Comparison of ENCODE assay signal across 1 cellular context in the genomic region with DNA sequence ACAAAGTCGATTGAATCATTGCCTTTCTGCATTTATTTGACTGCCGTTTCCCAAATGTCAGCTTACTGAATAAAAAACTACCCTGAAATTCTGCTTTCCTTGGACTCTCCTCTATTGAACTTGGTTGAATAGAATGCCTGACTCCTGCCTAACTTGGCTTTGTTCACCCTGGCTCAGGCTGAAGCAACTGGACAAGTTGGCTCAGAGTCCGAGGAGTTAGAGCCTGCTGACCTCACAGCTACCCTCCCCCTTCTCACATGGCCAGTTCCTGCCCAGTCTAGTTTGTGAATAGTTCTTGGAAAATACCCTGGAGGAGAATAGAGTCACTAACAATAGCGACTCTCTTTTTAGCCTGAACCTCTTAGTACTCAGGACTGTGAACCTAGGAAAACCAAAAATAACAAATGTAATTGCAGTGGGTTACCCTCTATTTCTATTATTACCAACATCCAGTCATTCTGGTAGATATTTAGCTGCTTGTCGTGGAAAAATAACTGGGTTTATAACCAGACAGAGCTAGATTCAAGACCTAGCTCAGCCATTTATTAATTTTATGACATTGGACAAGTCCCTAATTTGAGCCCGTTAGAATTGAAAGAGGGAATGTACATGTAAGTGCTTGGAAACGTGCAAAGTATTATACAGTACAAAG.
A peak's percentile ranks its signal among the peaks of the same experiment; 100 is the strongest.
TF ChIP-seq lines count a peak whose summit lies in the region.

No MANE protein-coding gene starts in this region.

TF ChIP-seq in K562, 482 proteins besides CTCF, POLR2A, EP300 and RAD21 (continued from another document and continues in another):
- TF ChIP-seq, protein P1, sequence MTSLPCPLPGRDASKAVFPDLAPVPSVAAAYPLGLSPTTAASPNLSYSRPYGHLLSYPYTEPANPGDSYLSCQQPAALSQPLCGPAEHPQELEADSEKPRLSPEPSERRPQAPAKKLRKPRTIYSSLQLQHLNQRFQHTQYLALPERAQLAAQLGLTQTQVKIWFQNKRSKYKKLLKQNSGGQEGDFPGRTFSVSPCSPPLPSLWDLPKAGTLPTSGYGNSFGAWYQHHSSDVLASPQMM (CRISPR knock-in tag; IDR thresholded peaks at IDR 0.05) = no peak
- TF ChIP-seq ZFPM2 (CRISPR knock-in tag; IDR thresholded peaks at IDR 0.05) = no peak
- TF ChIP-seq NCOA6 (IDR thresholded peaks at IDR 0.05) = no peak
- TF ChIP-seq, protein P2, sequence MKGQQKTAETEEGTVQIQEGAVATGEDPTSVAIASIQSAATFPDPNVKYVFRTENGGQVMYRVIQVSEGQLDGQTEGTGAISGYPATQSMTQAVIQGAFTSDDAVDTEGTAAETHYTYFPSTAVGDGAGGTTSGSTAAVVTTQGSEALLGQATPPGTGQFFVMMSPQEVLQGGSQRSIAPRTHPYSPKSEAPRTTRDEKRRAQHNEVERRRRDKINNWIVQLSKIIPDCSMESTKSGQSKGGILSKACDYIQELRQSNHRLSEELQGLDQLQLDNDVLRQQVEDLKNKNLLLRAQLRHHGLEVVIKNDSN (CRISPR knock-in tag; IDR thresholded peaks at IDR 0.05) = no peak
- TF ChIP-seq LEF1 (IDR thresholded peaks at IDR 0.05) = peak; percentile 82; the same call in 1 of the 2 replicates
- no peak for TF ChIP-seq ZNF75A (CRISPR knock-in tag; IDR thresholded peaks at IDR 0.05)
- TF ChIP-seq, protein P3, sequence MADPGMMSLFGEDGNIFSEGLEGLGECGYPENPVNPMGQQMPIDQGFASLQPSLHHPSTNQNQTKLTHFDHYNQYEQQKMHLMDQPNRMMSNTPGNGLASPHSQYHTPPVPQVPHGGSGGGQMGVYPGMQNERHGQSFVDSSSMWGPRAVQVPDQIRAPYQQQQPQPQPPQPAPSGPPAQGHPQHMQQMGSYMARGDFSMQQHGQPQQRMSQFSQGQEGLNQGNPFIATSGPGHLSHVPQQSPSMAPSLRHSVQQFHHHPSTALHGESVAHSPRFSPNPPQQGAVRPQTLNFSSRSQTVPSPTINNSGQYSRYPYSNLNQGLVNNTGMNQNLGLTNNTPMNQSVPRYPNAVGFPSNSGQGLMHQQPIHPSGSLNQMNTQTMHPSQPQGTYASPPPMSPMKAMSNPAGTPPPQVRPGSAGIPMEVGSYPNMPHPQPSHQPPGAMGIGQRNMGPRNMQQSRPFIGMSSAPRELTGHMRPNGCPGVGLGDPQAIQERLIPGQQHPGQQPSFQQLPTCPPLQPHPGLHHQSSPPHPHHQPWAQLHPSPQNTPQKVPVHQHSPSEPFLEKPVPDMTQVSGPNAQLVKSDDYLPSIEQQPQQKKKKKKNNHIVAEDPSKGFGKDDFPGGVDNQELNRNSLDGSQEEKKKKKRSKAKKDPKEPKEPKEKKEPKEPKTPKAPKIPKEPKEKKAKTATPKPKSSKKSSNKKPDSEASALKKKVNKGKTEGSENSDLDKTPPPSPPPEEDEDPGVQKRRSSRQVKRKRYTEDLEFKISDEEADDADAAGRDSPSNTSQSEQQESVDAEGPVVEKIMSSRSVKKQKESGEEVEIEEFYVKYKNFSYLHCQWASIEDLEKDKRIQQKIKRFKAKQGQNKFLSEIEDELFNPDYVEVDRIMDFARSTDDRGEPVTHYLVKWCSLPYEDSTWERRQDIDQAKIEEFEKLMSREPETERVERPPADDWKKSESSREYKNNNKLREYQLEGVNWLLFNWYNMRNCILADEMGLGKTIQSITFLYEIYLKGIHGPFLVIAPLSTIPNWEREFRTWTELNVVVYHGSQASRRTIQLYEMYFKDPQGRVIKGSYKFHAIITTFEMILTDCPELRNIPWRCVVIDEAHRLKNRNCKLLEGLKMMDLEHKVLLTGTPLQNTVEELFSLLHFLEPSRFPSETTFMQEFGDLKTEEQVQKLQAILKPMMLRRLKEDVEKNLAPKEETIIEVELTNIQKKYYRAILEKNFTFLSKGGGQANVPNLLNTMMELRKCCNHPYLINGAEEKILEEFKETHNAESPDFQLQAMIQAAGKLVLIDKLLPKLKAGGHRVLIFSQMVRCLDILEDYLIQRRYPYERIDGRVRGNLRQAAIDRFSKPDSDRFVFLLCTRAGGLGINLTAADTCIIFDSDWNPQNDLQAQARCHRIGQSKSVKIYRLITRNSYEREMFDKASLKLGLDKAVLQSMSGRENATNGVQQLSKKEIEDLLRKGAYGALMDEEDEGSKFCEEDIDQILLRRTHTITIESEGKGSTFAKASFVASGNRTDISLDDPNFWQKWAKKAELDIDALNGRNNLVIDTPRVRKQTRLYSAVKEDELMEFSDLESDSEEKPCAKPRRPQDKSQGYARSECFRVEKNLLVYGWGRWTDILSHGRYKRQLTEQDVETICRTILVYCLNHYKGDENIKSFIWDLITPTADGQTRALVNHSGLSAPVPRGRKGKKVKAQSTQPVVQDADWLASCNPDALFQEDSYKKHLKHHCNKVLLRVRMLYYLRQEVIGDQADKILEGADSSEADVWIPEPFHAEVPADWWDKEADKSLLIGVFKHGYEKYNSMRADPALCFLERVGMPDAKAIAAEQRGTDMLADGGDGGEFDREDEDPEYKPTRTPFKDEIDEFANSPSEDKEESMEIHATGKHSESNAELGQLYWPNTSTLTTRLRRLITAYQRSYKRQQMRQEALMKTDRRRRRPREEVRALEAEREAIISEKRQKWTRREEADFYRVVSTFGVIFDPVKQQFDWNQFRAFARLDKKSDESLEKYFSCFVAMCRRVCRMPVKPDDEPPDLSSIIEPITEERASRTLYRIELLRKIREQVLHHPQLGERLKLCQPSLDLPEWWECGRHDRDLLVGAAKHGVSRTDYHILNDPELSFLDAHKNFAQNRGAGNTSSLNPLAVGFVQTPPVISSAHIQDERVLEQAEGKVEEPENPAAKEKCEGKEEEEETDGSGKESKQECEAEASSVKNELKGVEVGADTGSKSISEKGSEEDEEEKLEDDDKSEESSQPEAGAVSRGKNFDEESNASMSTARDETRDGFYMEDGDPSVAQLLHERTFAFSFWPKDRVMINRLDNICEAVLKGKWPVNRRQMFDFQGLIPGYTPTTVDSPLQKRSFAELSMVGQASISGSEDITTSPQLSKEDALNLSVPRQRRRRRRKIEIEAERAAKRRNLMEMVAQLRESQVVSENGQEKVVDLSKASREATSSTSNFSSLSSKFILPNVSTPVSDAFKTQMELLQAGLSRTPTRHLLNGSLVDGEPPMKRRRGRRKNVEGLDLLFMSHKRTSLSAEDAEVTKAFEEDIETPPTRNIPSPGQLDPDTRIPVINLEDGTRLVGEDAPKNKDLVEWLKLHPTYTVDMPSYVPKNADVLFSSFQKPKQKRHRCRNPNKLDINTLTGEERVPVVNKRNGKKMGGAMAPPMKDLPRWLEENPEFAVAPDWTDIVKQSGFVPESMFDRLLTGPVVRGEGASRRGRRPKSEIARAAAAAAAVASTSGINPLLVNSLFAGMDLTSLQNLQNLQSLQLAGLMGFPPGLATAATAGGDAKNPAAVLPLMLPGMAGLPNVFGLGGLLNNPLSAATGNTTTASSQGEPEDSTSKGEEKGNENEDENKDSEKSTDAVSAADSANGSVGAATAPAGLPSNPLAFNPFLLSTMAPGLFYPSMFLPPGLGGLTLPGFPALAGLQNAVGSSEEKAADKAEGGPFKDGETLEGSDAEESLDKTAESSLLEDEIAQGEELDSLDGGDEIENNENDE (IDR thresholded peaks at IDR 0.05; ENCODE audit: low read depth, low read length) = no peak
- TF ChIP-seq TAF7 (tag; IDR thresholded peaks at IDR 0.05) = no peak
- peak in 1 of 2 experiments; percentile 47; a peak in 1 of 4 replicates for TF ChIP-seq TRIM24 (IDR thresholded peaks at IDR 0.05)
- TF ChIP-seq IFI16 (CRISPR knock-in tag; IDR thresholded peaks at IDR 0.05) = no peak
- no peak for TF ChIP-seq CEBPB (tag; IDR thresholded peaks at IDR 0.05)
- no peak for TF ChIP-seq SRSF7 (optimal IDR thresholded peaks at IDR 0.05; ENCODE audit: low read depth, low read length)
- peak; percentile 47 for TF ChIP-seq POLR2B (IDR thresholded peaks at IDR 0.05; ENCODE audit: low read depth, partially characterized antibody)
- TF ChIP-seq ZNF699 (CRISPR knock-in tag; IDR thresholded peaks at IDR 0.05; ENCODE audit: insufficient replicate concordance) = no peak
- TF ChIP-seq ZNF175 (CRISPR knock-in tag; IDR thresholded peaks at IDR 0.05; ENCODE audit: low read depth) = peak; percentile 93
- TF ChIP-seq CXXC5 (CRISPR knock-in tag; IDR thresholded peaks at IDR 0.05) = peak; percentile 37
- TF ChIP-seq, protein P4, sequence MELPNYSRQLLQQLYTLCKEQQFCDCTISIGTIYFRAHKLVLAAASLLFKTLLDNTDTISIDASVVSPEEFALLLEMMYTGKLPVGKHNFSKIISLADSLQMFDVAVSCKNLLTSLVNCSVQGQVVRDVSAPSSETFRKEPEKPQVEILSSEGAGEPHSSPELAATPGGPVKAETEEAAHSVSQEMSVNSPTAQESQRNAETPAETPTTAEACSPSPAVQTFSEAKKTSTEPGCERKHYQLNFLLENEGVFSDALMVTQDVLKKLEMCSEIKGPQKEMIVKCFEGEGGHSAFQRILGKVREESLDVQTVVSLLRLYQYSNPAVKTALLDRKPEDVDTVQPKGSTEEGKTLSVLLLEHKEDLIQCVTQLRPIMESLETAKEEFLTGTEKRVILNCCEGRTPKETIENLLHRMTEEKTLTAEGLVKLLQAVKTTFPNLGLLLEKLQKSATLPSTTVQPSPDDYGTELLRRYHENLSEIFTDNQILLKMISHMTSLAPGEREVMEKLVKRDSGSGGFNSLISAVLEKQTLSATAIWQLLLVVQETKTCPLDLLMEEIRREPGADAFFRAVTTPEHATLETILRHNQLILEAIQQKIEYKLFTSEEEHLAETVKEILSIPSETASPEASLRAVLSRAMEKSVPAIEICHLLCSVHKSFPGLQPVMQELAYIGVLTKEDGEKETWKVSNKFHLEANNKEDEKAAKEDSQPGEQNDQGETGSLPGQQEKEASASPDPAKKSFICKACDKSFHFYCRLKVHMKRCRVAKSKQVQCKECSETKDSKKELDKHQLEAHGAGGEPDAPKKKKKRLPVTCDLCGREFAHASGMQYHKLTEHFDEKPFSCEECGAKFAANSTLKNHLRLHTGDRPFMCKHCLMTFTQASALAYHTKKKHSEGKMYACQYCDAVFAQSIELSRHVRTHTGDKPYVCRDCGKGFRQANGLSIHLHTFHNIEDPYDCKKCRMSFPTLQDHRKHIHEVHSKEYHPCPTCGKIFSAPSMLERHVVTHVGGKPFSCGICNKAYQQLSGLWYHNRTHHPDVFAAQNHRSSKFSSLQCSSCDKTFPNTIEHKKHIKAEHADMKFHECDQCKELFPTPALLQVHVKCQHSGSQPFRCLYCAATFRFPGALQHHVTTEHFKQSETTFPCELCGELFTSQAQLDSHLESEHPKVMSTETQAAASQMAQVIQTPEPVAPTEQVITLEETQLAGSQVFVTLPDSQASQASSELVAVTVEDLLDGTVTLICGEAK (IDR thresholded peaks at IDR 0.05) = no peak
- TF ChIP-seq, protein P4 (CRISPR knock-in tag; IDR thresholded peaks at IDR 0.05) = no peak
- TF ChIP-seq TBL1XR1 (IDR thresholded peaks at IDR 0.05; ENCODE audit: low read length in 2 of 2) = 0 out of 4 replicates have a peak, but pooled peaks of 1 of the 2 experiments have one; percentile 43
- no peak for TF ChIP-seq RBM22 (IDR thresholded peaks at IDR 0.05; ENCODE audit: low read depth, low read length, poor library complexity, severe bottlenecking)
- TF ChIP-seq, protein P5, sequence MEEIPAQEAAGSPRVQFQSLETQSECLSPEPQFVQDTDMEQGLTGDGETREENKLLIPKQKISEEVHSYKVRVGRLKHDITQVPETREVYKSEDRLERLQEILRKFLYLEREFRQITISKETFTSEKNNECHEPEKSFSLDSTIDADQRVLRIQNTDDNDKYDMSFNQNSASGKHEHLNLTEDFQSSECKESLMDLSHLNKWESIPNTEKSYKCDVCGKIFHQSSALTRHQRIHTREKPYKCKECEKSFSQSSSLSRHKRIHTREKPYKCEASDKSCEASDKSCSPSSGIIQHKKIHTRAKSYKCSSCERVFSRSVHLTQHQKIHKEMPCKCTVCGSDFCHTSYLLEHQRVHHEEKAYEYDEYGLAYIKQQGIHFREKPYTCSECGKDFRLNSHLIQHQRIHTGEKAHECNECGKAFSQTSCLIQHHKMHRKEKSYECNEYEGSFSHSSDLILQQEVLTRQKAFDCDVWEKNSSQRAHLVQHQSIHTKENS (CRISPR knock-in tag; IDR thresholded peaks at IDR 0.05) = no peak
- TF ChIP-seq MAFG (tag; conservative IDR thresholded peaks at IDR 0.05) = no peak
- TF ChIP-seq, protein P6, sequence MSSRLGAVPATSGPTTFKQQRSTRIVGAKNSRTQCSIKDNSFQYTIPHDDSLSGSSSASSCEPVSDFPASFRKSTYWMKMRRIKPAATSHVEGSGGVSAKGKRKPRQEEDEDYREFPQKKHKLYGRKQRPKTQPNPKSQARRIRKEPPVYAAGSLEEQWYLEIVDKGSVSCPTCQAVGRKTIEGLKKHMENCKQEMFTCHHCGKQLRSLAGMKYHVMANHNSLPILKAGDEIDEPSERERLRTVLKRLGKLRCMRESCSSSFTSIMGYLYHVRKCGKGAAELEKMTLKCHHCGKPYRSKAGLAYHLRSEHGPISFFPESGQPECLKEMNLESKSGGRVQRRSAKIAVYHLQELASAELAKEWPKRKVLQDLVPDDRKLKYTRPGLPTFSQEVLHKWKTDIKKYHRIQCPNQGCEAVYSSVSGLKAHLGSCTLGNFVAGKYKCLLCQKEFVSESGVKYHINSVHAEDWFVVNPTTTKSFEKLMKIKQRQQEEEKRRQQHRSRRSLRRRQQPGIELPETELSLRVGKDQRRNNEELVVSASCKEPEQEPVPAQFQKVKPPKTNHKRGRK (tag; IDR thresholded peaks at IDR 0.05) = no peak
- TF ChIP-seq GABPB1 (CRISPR knock-in tag; IDR thresholded peaks at IDR 0.05) = 0 out of 2 replicates have a peak, but pooled peaks have one; percentile 23
- no peak for TF ChIP-seq ZC3H8 (IDR thresholded peaks at IDR 0.05)
- no peak for TF ChIP-seq TAL1 (IDR thresholded peaks at IDR 0.05)
- TF ChIP-seq ZNF274 (IDR thresholded peaks at IDR 0.05; ENCODE audit: borderline replicate concordance, low read depth, low read length) = no peak
- peak; percentile 83 for TF ChIP-seq L3MBTL2 (IDR thresholded peaks at IDR 0.05)
- no peak for TF ChIP-seq U2AF2 (optimal IDR thresholded peaks at IDR 0.05; ENCODE audit: low read depth, low read length)
- no peak for TF ChIP-seq CREB1 (IDR thresholded peaks at IDR 0.05)
- TF ChIP-seq CREB1 (CRISPR knock-in tag; IDR thresholded peaks at IDR 0.05) = no peak
- no peak for TF ChIP-seq ZNF174 (CRISPR knock-in tag; IDR thresholded peaks at IDR 0.05)
- no peak for TF ChIP-seq CAMTA2 (CRISPR knock-in tag; conservative IDR thresholded peaks at IDR 0.05)
